In genomic region chr5:75337366-75338021, GRCh38 we compare ENCODE assay signal across 8 cellular contexts. TPM values are rescaled to one million over a fixed set of nuclear protein-coding genes. Genes with fewer than 3 reads are reported as not detected.
DNase-seq lines count a peak whose midpoint lies in the region; ATAC-seq and TF ChIP-seq lines count a peak whose summit lies in the region.

No MANE protein-coding gene starts in this region.

- H3K9me3 Mint-ChIP-seq in activated naive CD4-positive, alpha-beta T cell treated with anti-CD3 and anti-CD28 coated beads for 36 hours, result no peaks in the 10 kb centered on the region

- H3K36me3 Mint-ChIP-seq in activated naive CD4-positive, alpha-beta T cell treated with anti-CD3 and anti-CD28 coated beads for 36 hours (ENCODE audit: low read depth), result peaks cover 13% of the 10 kb centered on the region

- H3K36me3 ChIP-seq in KOPT-K1 (ENCODE audit: insufficient read depth, low read length) (peaks cover 28% of the 10 kb centered on the region), psoas muscle (ENCODE audit: insufficient read depth in 1 of 2, low read depth in 1 of 2) (no peaks in the 10 kb centered on the region)

- H3K9me3 ChIP-seq in KOPT-K1 (ENCODE audit: insufficient read depth, low read length, poor library complexity, severe bottlenecking), result no peaks in the 10 kb centered on the region
- H3K9me3 ChIP-seq in psoas muscle, result no peaks in the 10 kb centered on the region

- no peaks in the 10 kb centered on the region for H3K27me3 Mint-ChIP-seq in activated naive CD4-positive, alpha-beta T cell treated with anti-CD3 and anti-CD28 coated beads for 36 hours (ENCODE audit: low read depth)

- TF ChIP-seq CTCF in psoas muscle (IDR thresholded peaks at IDR 0.05), result no peak

- peaks cover 40% of the 10 kb centered on the region for H3K4me1 Mint-ChIP-seq in activated naive CD4-positive, alpha-beta T cell treated with anti-CD3 and anti-CD28 coated beads for 36 hours (ENCODE audit: low read depth)

- peaks cover 10% of the 10 kb centered on the region for H3K4me1 ChIP-seq in psoas muscle

- H3K27me3 ChIP-seq in psoas muscle (ENCODE audit: insufficient read depth in 3 of 3, low read length in 2 of 3), result no peaks in the 10 kb centered on the region

- ATAC-seq in psoas muscle, result peak; percentile 5 to 40 (median 15)

- WGBS in psoas muscle, 3 donors, result 0 to 1% (median 1%) methylated on average over 41 to 50 of the region's 50 CpGs

- DNase-seq in activated gamma-delta T cell treated with Interleukin-2 at 50 U/mL for 16 hours, result peak; percentile 19
- DNase-seq in activated gamma-delta T cell (lab: John Stamatoyannopoulos, UW), result no peak
- DNase-seq in activated naive CD4-positive, alpha-beta T cell treated with anti-CD3 and anti-CD28 coated beads for 36 hours, result peak; percentile 40
- peak; percentile 78 for DNase-seq in cardiac septum (ENCODE audit: low spot score)
- no peak for DNase-seq in psoas muscle
- no peak for DNase-seq in GF-D8 (lab: John Stamatoyannopoulos, UW)
- DNase-seq in NCI-H446 treated with DMSO at 0.1 percent for 48 hours (lab: John Stamatoyannopoulos, UW), result no peak

- H3K4me3 Mint-ChIP-seq in activated naive CD4-positive, alpha-beta T cell treated with anti-CD3 and anti-CD28 coated beads for 36 hours, result no peak overlapping the region

- H3K27ac Mint-ChIP-seq in activated naive CD4-positive, alpha-beta T cell treated with anti-CD3 and anti-CD28 coated beads for 36 hours, result no peak overlapping the region

- CTCF ChIA-PET in activated naive CD4-positive, alpha-beta T cell treated with anti-CD3 and anti-CD28 coated beads for 36 hours (lab: Charles Lee), result interaction anchor here (0.6 to 1.9 kb wide), 8 partner anchors 8 to 416 kb away, joined by 3 to 17 read pairs (median 4); partner anchors contain the start of genes ANKRD31 and GCNT4

- intact Hi-C loops in activated naive CD4-positive, alpha-beta T cell treated with anti-CD3 and anti-CD28 coated beads for 36 hours (cut with micrococcal nuclease), result loop anchor here (1.0 to 2.0 kb wide), 9 partner anchors 174 to 1209 kb away; partner anchors contain the start of genes CERT1, FAM169A, GFM2 and NSA2
- intact Hi-C loops in cardiac septum (cut with DNase I) (loop anchor here (5.0 to 10.0 kb wide), 4 partner anchors 100 to 337 kb away; partner anchors contain the start of genes ANKRD31, CERT1, GCNT4 and POLK), psoas muscle (cut with DNase I) (loop anchor here (2.0 to 10.0 kb wide), 3 partner anchors 101 to 285 kb away; partner anchors contain the start of genes ANKRD31 (in 2 of the 2) and GCNT4 (in 2 of the 2))

- peak overlapping the region; percentile 91 for H3K4me3 ChIP-seq in psoas muscle

- peak overlapping the region; percentile 93 for H3K27ac ChIP-seq in KOPT-K1 (ENCODE audit: low read depth, low read length, poor library complexity, severe bottlenecking)
- peak overlapping the region; percentile 82 for H3K27ac ChIP-seq in psoas muscle

RNA-seq across cellular contexts. Expression of gene HMGCR, which starts 0.5 kb away (rescaled TPM):
- 10 to 100 TPM; 61.7 to 67.5 TPM for total RNA-seq in activated naive CD4-positive, alpha-beta T cell treated with anti-CD3 and anti-CD28 coated beads for 36 hours
- total RNA-seq in cardiac septum (12.6 TPM), psoas muscle (10 to 100 TPM in 1 of 4 donors, 1 to 10 TPM in 3; 4.7 to 11.7 (median 7.1) TPM)
- polyA plus RNA-seq in psoas muscle, result 1 to 10 TPM; 2.9 to 8.1 (median 4.8) TPM

Comparison
In these comparisons a context has a peak if more than half of its experiments do, and no peak if none do; other contexts are left out.
1. DNase-seq: peak in activated gamma-delta T cell treated with Interleukin-2 at 50 U/mL for 16 hours (single experiment), activated naive CD4-positive, alpha-beta T cell treated with anti-CD3 and anti-CD28 coated beads for 36 hours (single experiment) and cardiac septum (single experiment); none in activated gamma-delta T cell (single experiment), psoas muscle (0 of 2), GF-D8 (single experiment) and NCI-H446 treated with DMSO at 0.1 percent for 48 hours (single experiment).